In the genomic region with DNA sequence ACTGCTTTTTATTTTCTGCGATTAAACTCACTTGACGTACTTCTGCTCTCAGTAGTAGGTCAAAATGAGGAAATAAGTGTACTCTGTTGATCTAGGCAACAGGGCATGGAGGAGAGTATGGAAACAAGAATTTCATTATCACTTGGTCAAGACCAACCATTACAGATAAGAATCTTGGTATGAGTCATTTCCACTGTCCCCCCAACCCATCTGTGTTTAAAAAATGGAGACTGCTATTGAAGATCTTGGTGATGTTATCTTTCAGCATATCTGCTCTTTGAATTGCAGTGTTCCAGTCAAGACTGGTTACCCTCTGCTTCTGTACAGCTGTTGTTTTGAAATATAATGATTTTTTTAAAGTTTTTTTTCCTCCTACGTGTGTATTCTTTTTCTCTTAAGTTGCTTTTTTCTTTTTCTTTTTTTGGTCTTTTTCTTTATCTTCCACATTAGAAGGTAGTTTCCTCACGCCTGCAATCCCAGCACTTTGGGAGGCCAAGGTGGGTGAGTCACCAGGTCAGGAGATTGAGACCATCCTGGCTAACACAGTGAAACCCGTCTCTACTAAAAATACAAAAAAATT, we compare ENCODE assay signal across 8 cellular contexts. TPM values are rescaled to one million over a fixed set of nuclear protein-coding genes. Genes with fewer than 3 reads are reported as not detected.
DNase-seq lines count a peak whose midpoint lies in the region; ATAC-seq and TF ChIP-seq lines count a peak whose summit lies in the region.

No MANE protein-coding gene starts in this region.

- ATAC-seq in GM18907 (IDR thresholded peaks at IDR 0.05; ENCODE audit: unreplicated experiment) (peak; percentile 92), HG02840 (IDR thresholded peaks at IDR 0.05; ENCODE audit: low FRiP score, unreplicated experiment) (peak; percentile 92), natural killer cell (peak in 2 of 3 donors; percentile 32 to 76)

- H3K4me1 ChIP-seq in esophagus squamous epithelium, result peaks cover 0 to 39% (median 7%) of the 10 kb centered on the region in 3 donors

- no peak overlapping the region for H3K4me3 ChIP-seq in esophagus squamous epithelium

- DNase-seq in natural killer cell (no peak), progenitor cell of endocrine pancreas (ENCODE audit: low spot score, unreplicated experiment) (no peak), esophagus squamous epithelium (lab: John Stamatoyannopoulos, UW) (no peak), DMS79 treated with DMSO at 0.1 percent for 48 hours (lab: John Stamatoyannopoulos, UW) (no peak)
- no peak for DNase-seq in central memory CD4-positive, alpha-beta T cell

- peaks cover 0 to 19% (median 0%) of the 10 kb centered on the region in 3 donors for H3K36me3 ChIP-seq in esophagus squamous epithelium

- H3K4me1 Mint-ChIP-seq in natural killer cell (peaks cover 56 to 61% of the 10 kb centered on the region in 2 donors), progenitor cell of endocrine pancreas (ENCODE audit: low read depth) (peaks cover 3% of the 10 kb centered on the region)

- H3K9me3 Mint-ChIP-seq in natural killer cell (peaks cover 0 to 2% of the 10 kb centered on the region in 2 donors), progenitor cell of endocrine pancreas (ENCODE audit: low read depth) (peaks cover 36% of the 10 kb centered on the region)

- H3K27me3 Mint-ChIP-seq in natural killer cell (ENCODE audit: low read depth in 2 of 2), result no peaks in the 10 kb centered on the region
- no peaks in the 10 kb centered on the region for H3K27me3 Mint-ChIP-seq in progenitor cell of endocrine pancreas

- no peak for TF ChIP-seq POLR2A in esophagus squamous epithelium (IDR thresholded peaks at IDR 0.05)

- TF ChIP-seq CTCF in natural killer cell (IDR thresholded peaks at IDR 0.05) (no peak), progenitor cell of endocrine pancreas (IDR thresholded peaks at IDR 0.05; ENCODE audit: unreplicated experiment) (no peak), esophagus squamous epithelium (IDR thresholded peaks at IDR 0.05) (no peak)

- H3K36me3 Mint-ChIP-seq in natural killer cell (no peaks in the 10 kb centered on the region), progenitor cell of endocrine pancreas (ENCODE audit: insufficient read depth) (peaks cover 27% of the 10 kb centered on the region)

- 65 to 78% methylated on average over 2 to 4 of the region's 5 CpGs for WGBS in esophagus squamous epithelium, 2 donors

- H3K9me3 ChIP-seq in esophagus squamous epithelium, result no peaks in the 10 kb centered on the region

- H3K27ac Mint-ChIP-seq in natural killer cell (peak overlapping the region in 1 of 2 donors; percentile 57), progenitor cell of endocrine pancreas (no peak overlapping the region)

- H3K27ac ChIP-seq in esophagus squamous epithelium, result no peak overlapping the region

- no peak overlapping the region for H3K4me3 Mint-ChIP-seq in natural killer cell
- no peak overlapping the region for H3K4me3 Mint-ChIP-seq in progenitor cell of endocrine pancreas (ENCODE audit: low read depth)

- no peaks in the 10 kb centered on the region for H3K27me3 ChIP-seq in esophagus squamous epithelium

- intact Hi-C loops in natural killer cell (cut with micrococcal nuclease), result no loop called here
- intact Hi-C loops in esophagus squamous epithelium (cut with DNase I), result no loop called here

TF ChIP-seq in PFSK-1, 5 proteins besides CTCF, POLR2A, EP300 and RAD21:
- TF ChIP-seq TAF1 (IDR thresholded peaks at IDR 0.05; ENCODE audit: borderline replicate concordance, insufficient read depth, low read length), result no peak
- peak; percentile 43; the same call in 1 of the 2 replicates for TF ChIP-seq SIN3A (IDR thresholded peaks at IDR 0.05; ENCODE audit: borderline replicate concordance, insufficient read depth, low read length)

RNA-seq across cellular contexts. Expression of a gene that starts 11.7 kb away (rescaled TPM):
- polyA plus RNA-seq in PFSK-1 (2012; ENCODE audit: insufficient read length, low read depth), result 8.9 TPM
- total RNA-seq in natural killer cell (10 to 100 TPM; 37.8 to 40.2 (median 38.6) TPM), progenitor cell of endocrine pancreas (25.1 and 27.8 TPM in 2 replicates), esophagus squamous epithelium (10 to 100 TPM; 19.9 to 28.6 (median 22.7) TPM)

RNA-seq across cellular contexts. Expression of a gene that starts 38.5 kb away (rescaled TPM):
- 1.5 TPM for polyA plus RNA-seq in PFSK-1 (2012; ENCODE audit: insufficient read length, low read depth)
- total RNA-seq in natural killer cell (1 to 10 TPM in 1 of 3 donors, under 1 TPM in 2; 0.82 to 1.5 (median 0.87) TPM), progenitor cell of endocrine pancreas (14.3 and 15.9 TPM in 2 replicates), esophagus squamous epithelium (10 to 100 TPM; 11.0 to 23.8 (median 16.7) TPM)
